Comparison of ENCODE assay signal across 13 cellular contexts in the genomic region with DNA sequence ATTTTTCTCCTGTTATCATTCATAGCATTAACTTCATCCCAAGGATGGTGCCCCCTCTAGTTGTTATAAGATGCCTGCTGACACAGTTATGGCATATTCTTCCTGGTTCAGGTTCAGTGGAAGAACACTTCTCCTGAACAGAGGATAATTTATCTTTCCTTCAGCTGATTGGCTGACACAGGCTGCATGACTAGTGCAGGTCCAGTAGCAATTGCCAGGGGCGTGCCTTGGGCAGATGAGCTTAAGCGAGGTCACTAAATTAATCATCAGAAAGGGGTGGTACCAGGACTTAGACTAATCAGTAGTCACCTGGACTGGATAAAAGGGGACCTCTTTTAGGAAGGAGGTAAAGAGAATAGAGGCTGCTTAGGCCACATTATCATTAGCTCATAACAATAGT. TPM values are rescaled to one million over a fixed set of nuclear protein-coding genes. Genes with fewer than 3 reads are reported as not detected.
DNase-seq lines count a peak whose midpoint lies in the region; ATAC-seq and TF ChIP-seq lines count a peak whose summit lies in the region.
"Had no signal": no experiment of that assay in that cellular context is flagged by ENCODE, and none has a peak within 500 bp of the region (broad histone marks: within the 10 kb centered on the region; RNA-seq: fewer than 3 reads in every experiment).

No MANE protein-coding gene starts in this region.

- peak; percentile 16 for DNase-seq in MCF 10A (ENCODE audit: unreplicated experiment)
- no peak for DNase-seq in breast epithelium (ENCODE audit: low spot score in 2 of 2)
- DNase-seq in NCI-H69 (lab: John Stamatoyannopoulos, UW) = peak; percentile 49
- no peak for DNase-seq in T-helper 2 cell
- DNase-seq in stimulated activated CD4-positive, alpha-beta T cell treated with anti-CD3 and anti-CD28 coated beads, Interleukin-2, amount 100 ng/mL, for 48 hours = no peak
- no peak for DNase-seq in MV-4-11 (lab: John Stamatoyannopoulos, UW)
- DNase-seq: endodermal cell, NCI-H510A, posterior cingulate gyrus had no signal

- H3K4me1 ChIP-seq in breast epithelium = no peaks in the 10 kb centered on the region
- H3K4me1 ChIP-seq: tibial nerve had no signal

- no peak for TF ChIP-seq POLR2A in breast epithelium (IDR thresholded peaks at IDR 0.05)

- CTCF ChIA-PET in MCF 10A (lab: Yijun Ruan, JAX) = interaction anchor here (0.6 to 2.0 kb wide), 3 partner anchors 7 to 229 kb away, joined by 3 to 12 read pairs (median 4); no protein-coding TSS in a partner anchor

- H3K27me3 Mint-ChIP-seq in MCF 10A (ENCODE audit: insufficient read depth, unreplicated experiment) = no peaks in the 10 kb centered on the region
- H3K27me3 Mint-ChIP-seq: activated naive CD4-positive, alpha-beta T cell treated with anti-CD3 and anti-CD28 coated beads, Interleukin-2, amount 50 U/mL, for 24 hours had no signal

- no peaks in the 10 kb centered on the region for H3K36me3 ChIP-seq in breast epithelium

- no peak overlapping the region for H3K27ac ChIP-seq in breast epithelium
- H3K27ac ChIP-seq: tibial nerve had no signal

- TF ChIP-seq CTCF in MCF 10A (IDR thresholded peaks at IDR 0.05; ENCODE audit: unreplicated experiment) (no peak), breast epithelium (IDR thresholded peaks at IDR 0.05) (no peak)

- H3K9me3 ChIP-seq in breast epithelium = no peaks in the 10 kb centered on the region
- H3K9me3 ChIP-seq: tibial nerve had no signal

- no TSS peak for BruUV-seq in MCF 10A (replicated peaks; lab: Mats Ljungman, UMichigan)

- no peaks in the 10 kb centered on the region for H3K4me1 Mint-ChIP-seq in MCF 10A (ENCODE audit: insufficient read depth, unreplicated experiment)

- POLR2A ChIA-PET in MCF 10A (lab: Yijun Ruan, JAX) = interaction anchor here (1.1 kb wide), 1 partner anchor 42 kb away, joined by 3 read pairs; the partner anchor contains the start of gene BZW2

- intact Hi-C loops in MCF 10A (cut with micrococcal nuclease) = loop anchor here (5.0 kb wide), 1 partner anchor 86 kb away; no protein-coding TSS in a partner anchor
- intact Hi-C loops in breast epithelium (cut with DNase I; ENCODE audit: low total_unique reads) = no loop called here

- no peaks in the 10 kb centered on the region for H3K9me3 Mint-ChIP-seq in MCF 10A (ENCODE audit: unreplicated experiment)
- H3K9me3 Mint-ChIP-seq: activated naive CD4-positive, alpha-beta T cell treated with anti-CD3 and anti-CD28 coated beads, Interleukin-2, amount 50 U/mL, for 24 hours; endodermal cell had no signal

- H3K36me3 Mint-ChIP-seq in MCF 10A (ENCODE audit: insufficient read depth, unreplicated experiment) = peaks cover 76% of the 10 kb centered on the region

- no peak overlapping the region for H3K4me3 ChIP-seq in breast epithelium
- H3K4me3 ChIP-seq: tibial nerve had no signal

- ATAC-seq in esophagus mucosa = peak; percentile 58
- no peak for ATAC-seq in GM21786 (IDR thresholded peaks at IDR 0.05; ENCODE audit: unreplicated experiment)

- no peaks in the 10 kb centered on the region for H3K27me3 ChIP-seq in breast epithelium
- H3K27me3 ChIP-seq: tibial nerve had no signal

- H3K4me3 Mint-ChIP-seq in MCF 10A (ENCODE audit: unreplicated experiment) = no peak overlapping the region
- H3K4me3 Mint-ChIP-seq: activated naive CD4-positive, alpha-beta T cell treated with anti-CD3 and anti-CD28 coated beads, Interleukin-2, amount 50 U/mL, for 24 hours; endodermal cell had no signal

- H3K27ac Mint-ChIP-seq in MCF 10A (ENCODE audit: low read depth, unreplicated experiment) = no peak overlapping the region
- H3K27ac Mint-ChIP-seq: activated naive CD4-positive, alpha-beta T cell treated with anti-CD3 and anti-CD28 coated beads, Interleukin-2, amount 50 U/mL, for 24 hours; endodermal cell had no signal

RNA-seq across cellular contexts. Expression of gene BZW2, which starts 42.3 kb away (rescaled TPM):
- total RNA-seq in MCF 10A (2022) (41.0 and 85.4 TPM in 2 replicates), breast epithelium (10 to 100 TPM; 55.7 to 68.8 (median 68.2) TPM), esophagus mucosa (58.9 TPM)

RNA-seq across cellular contexts. Expression of gene ANKMY2, which starts 42.7 kb away (rescaled TPM):
- total RNA-seq in MCF 10A (2022) (14.3 and 15.3 TPM in 2 replicates), breast epithelium (10 to 100 TPM; 14.9 to 24.4 (median 18.4) TPM), esophagus mucosa (7.3 TPM)

Comparison
In these comparisons a context has a peak if more than half of its experiments do, and no peak if none do; other contexts are left out.
1. DNase-seq: peak in MCF 10A (single experiment) and NCI-H69 (single experiment); none in breast epithelium (0 of 2), T-helper 2 cell (0 of 5), stimulated activated CD4-positive, alpha-beta T cell treated with anti-CD3 and anti-CD28 coated beads, Interleukin-2, amount 100 ng/mL, for 48 hours (0 of 2) and MV-4-11 (single experiment).